ENCODE assay signal across 23 cellular contexts in the genomic region with DNA sequence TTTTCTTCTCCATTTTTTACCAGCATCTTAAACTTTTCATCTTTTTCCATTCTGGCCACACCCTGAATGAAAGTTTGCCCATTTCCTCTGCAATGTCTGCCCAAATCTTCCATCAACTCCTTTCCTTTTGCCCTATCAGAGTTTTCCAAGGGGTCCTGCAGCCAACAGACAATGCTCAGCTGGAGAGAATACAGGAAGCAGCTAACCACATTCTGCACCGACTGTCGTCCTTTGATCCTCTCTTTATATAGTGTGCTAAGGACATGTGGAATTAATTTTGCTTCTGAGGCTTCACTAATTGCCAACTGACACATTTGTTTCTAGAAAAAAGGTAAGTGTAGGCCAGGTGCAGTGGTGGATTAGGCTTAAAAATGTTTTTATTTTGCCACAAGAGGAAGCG. TPM values are rescaled to one million over a fixed set of nuclear protein-coding genes. Genes with fewer than 3 reads are reported as not detected.
"Had no signal": no experiment of that assay in that cellular context is flagged by ENCODE, and none has a peak within 500 bp of the region (broad histone marks: within the 10 kb centered on the region; RNA-seq: fewer than 3 reads in every experiment).

No MANE protein-coding gene starts in this region.

- H3K27me3 ChIP-seq: ovary, right lobe of liver, upper lobe of left lung had no signal

- H3K4me3 ChIP-seq: cardiac muscle cell, esophagus squamous epithelium, heart right ventricle, ovary, right lobe of liver, thoracic aorta, upper lobe of left lung had no signal

- DNase-seq: activated CD4-positive, alpha-beta memory T cell treated with anti-CD3 and anti-CD28 coated beads for 36 hours; activated CD4-positive, alpha-beta T cell treated with anti-CD3 and anti-CD28 coated beads for 4 hours; activated naive CD4-positive, alpha-beta T cell; activated naive CD8-positive, alpha-beta T cell treated with anti-CD3 and anti-CD28 coated beads for 36 hours; amygdala; dermis blood vessel endothelial cell; effector memory CD4-positive, alpha-beta T cell; esophagus squamous epithelium; heart right ventricle; ovary; right lobe of liver; stimulated activated CD4-positive, alpha-beta T cell treated with anti-CD3 and anti-CD28 coated beads, Interleukin-4, amount 100 ng/mL, for 24 hours; upper lobe of left lung had no signal

- H3K4me1 ChIP-seq: esophagus squamous epithelium, heart right ventricle, right lobe of liver, upper lobe of left lung had no signal

- H3K4me3 Mint-ChIP-seq: activated CD4-positive, alpha-beta memory T cell treated with anti-CD3 and anti-CD28 coated beads for 36 hours; activated naive CD8-positive, alpha-beta T cell treated with anti-CD3 and anti-CD28 coated beads for 36 hours; activated T-helper 17 cell treated with anti-CD3 and anti-CD28 coated beads, Interleukin-2, amount 50 U/mL, for 72 hours; memory B cell; stimulated activated memory B cell treated with anti-CD40 and anti-IgM and Interleukin-4, amounts not matched to agents 10 μg/mL and 1 μg/mL and 100 μg/mL, for 72 hours; WTC11 had no signal

- H3K27ac ChIP-seq: cardiac muscle cell, esophagus squamous epithelium, heart right ventricle, ovary, right lobe of liver, thoracic aorta, upper lobe of left lung had no signal

- H3K4me1 Mint-ChIP-seq: memory B cell; stimulated activated memory B cell treated with anti-CD40 and anti-IgM and Interleukin-4, amounts not matched to agents 10 μg/mL and 1 μg/mL and 100 μg/mL, for 72 hours; WTC11 had no signal

- H3K9me3 ChIP-seq: esophagus squamous epithelium, ovary, right lobe of liver, thoracic aorta, upper lobe of left lung had no signal

- H3K9me3 Mint-ChIP-seq: activated CD4-positive, alpha-beta memory T cell treated with anti-CD3 and anti-CD28 coated beads for 36 hours; activated T-helper 17 cell treated with anti-CD3 and anti-CD28 coated beads, Interleukin-2, amount 50 U/mL, for 72 hours; memory B cell had no signal

- H3K27ac Mint-ChIP-seq: activated CD4-positive, alpha-beta memory T cell treated with anti-CD3 and anti-CD28 coated beads for 36 hours; activated naive CD8-positive, alpha-beta T cell treated with anti-CD3 and anti-CD28 coated beads for 36 hours; activated T-helper 17 cell treated with anti-CD3 and anti-CD28 coated beads, Interleukin-2, amount 50 U/mL, for 72 hours; memory B cell; stimulated activated memory B cell treated with anti-CD40 and anti-IgM and Interleukin-4, amounts not matched to agents 10 μg/mL and 1 μg/mL and 100 μg/mL, for 72 hours; WTC11 had no signal

- H3K36me3 ChIP-seq: cardiac muscle cell, esophagus squamous epithelium, heart right ventricle, ovary, right lobe of liver, thoracic aorta, upper lobe of left lung had no signal

- ATAC-seq: activated T-helper 17 cell treated with anti-CD3 and anti-CD28 coated beads, Interleukin-2, amount 50 U/mL, for 72 hours; heart right ventricle; stimulated activated memory B cell treated with anti-CD40 and anti-IgM and Interleukin-4, amounts not matched to agents 10 μg/mL and 1 μg/mL and 100 μg/mL, for 72 hours; WTC11 had no signal

- H3K36me3 Mint-ChIP-seq: activated CD4-positive, alpha-beta memory T cell treated with anti-CD3 and anti-CD28 coated beads for 36 hours; memory B cell; stimulated activated memory B cell treated with anti-CD40 and anti-IgM and Interleukin-4, amounts not matched to agents 10 μg/mL and 1 μg/mL and 100 μg/mL, for 72 hours; WTC11 had no signal

RNA-seq across cellular contexts. Expression of a gene that starts 50.5 kb away (rescaled TPM):
- total RNA-seq: activated CD4-positive, alpha-beta memory T cell treated with anti-CD3 and anti-CD28 coated beads for 36 hours; activated naive CD8-positive, alpha-beta T cell treated with anti-CD3 and anti-CD28 coated beads for 36 hours; activated T-helper 17 cell treated with anti-CD3 and anti-CD28 coated beads, Interleukin-2, amount 50 U/mL, for 72 hours; cardiac muscle cell; dermis blood vessel endothelial cell; endothelial cell of umbilical vein; esophagus squamous epithelium; liver; mononuclear cell; pulmonary artery endothelial cell; right lobe of liver; upper lobe of left lung had no signal
- polyA plus RNA-seq: endothelial cell of umbilical vein, heart right ventricle, liver, ovary had no signal
